8 cellular contexts compared by ENCODE assay signal in genomic region chr11:68840661-68841653, GRCh38. TPM values are rescaled to one million over a fixed set of nuclear protein-coding genes. Genes with fewer than 3 reads are reported as not detected.
DNase-seq lines count a peak whose midpoint lies in the region; ATAC-seq, FAIRE-seq and TF ChIP-seq lines count a peak whose summit lies in the region.

No MANE protein-coding gene starts in this region.

- peaks cover 18% of the 10 kb centered on the region for H3K4me1 Mint-ChIP-seq in MCF 10A (ENCODE audit: insufficient read depth, unreplicated experiment)
- H3K4me1 Mint-ChIP-seq in stimulated activated effector memory CD8-positive, alpha-beta T cell treated with anti-CD3 and anti-CD28 coated beads, Interleukin-12 subunit alpha, Interleukin-12 subunit beta, amount 100 ng/mL, for 72 hours: peaks cover 51% of the 10 kb centered on the region

- H3K4me3 Mint-ChIP-seq in MCF 10A (ENCODE audit: unreplicated experiment): peak overlapping the region; percentile 73
- peak overlapping the region; percentile 77 for H3K4me3 Mint-ChIP-seq in stimulated activated effector memory CD8-positive, alpha-beta T cell treated with anti-CD3 and anti-CD28 coated beads, Interleukin-12 subunit alpha, Interleukin-12 subunit beta, amount 100 ng/mL, for 72 hours

- H3K9me3 ChIP-seq in kidney (ENCODE audit: control insufficient read depth in 1 of 2, low read length in 2 of 2): no peaks in the 10 kb centered on the region

- H3K36me3 Mint-ChIP-seq in MCF 10A (ENCODE audit: insufficient read depth, unreplicated experiment): peaks cover 6% of the 10 kb centered on the region
- peaks cover 18% of the 10 kb centered on the region for H3K36me3 Mint-ChIP-seq in stimulated activated effector memory CD8-positive, alpha-beta T cell treated with anti-CD3 and anti-CD28 coated beads, Interleukin-12 subunit alpha, Interleukin-12 subunit beta, amount 100 ng/mL, for 72 hours

- peak; percentile 8 to 15 for DNase-seq in stimulated activated CD4-positive, alpha-beta T cell treated with anti-CD3 and anti-CD28 coated beads, Interleukin-2, amount 100 ng/mL, for 48 hours
- no peak for DNase-seq in stimulated activated CD4-positive, alpha-beta T cell treated with anti-CD3 and anti-CD28 coated beads, Interleukin-12 subunit alpha, Interleukin-12 subunit beta, amount 100 ng/mL, for 4 hours
- DNase-seq in RPMI8226 (peak; percentile 74), MCF 10A (ENCODE audit: unreplicated experiment) (peak; percentile 50), kidney (peak; percentile 89), urothelium cell line (ENCODE audit: low spot score) (no peak)
- peak in 1 of 2 donors; percentile 68 for DNase-seq in stimulated activated effector memory CD8-positive, alpha-beta T cell treated with anti-CD3 and anti-CD28 coated beads, Interleukin-12 subunit alpha, Interleukin-12 subunit beta, amount 100 ng/mL, for 72 hours (ENCODE audit: low spot score in 2 of 2)

- no peak for TF ChIP-seq CTCF in MCF 10A (IDR thresholded peaks at IDR 0.05; ENCODE audit: unreplicated experiment)
- TF ChIP-seq CTCF in kidney (IDR thresholded peaks at IDR 0.05; ENCODE audit: borderline replicate concordance, extremely low read depth, insufficient read depth): no peak

- peak overlapping the region; percentile 99 to 100 for H3K27ac ChIP-seq in kidney (ENCODE audit: low read depth in 2 of 2, low read length in 2 of 2)

- ATAC-seq in stimulated activated effector memory CD8-positive, alpha-beta T cell treated with anti-CD3 and anti-CD28 coated beads, Interleukin-12 subunit alpha, Interleukin-12 subunit beta, amount 100 ng/mL, for 72 hours: no peak
- no peak for ATAC-seq in GM21447 (IDR thresholded peaks at IDR 0.05; ENCODE audit: unreplicated experiment)

- POLR2A ChIA-PET in MCF 10A (lab: Yijun Ruan, JAX): interaction anchor here (0.5 to 1.3 kb wide), 5 partner anchors 16 to 803 kb away, joined by 3 to 5 read pairs (median 3); no protein-coding TSS in a partner anchor

- CTCF ChIA-PET in MCF 10A (lab: Yijun Ruan, JAX): no interaction called here

- H3K9me3 Mint-ChIP-seq in MCF 10A (ENCODE audit: unreplicated experiment): no peaks in the 10 kb centered on the region
- no peaks in the 10 kb centered on the region for H3K9me3 Mint-ChIP-seq in stimulated activated effector memory CD8-positive, alpha-beta T cell treated with anti-CD3 and anti-CD28 coated beads, Interleukin-12 subunit alpha, Interleukin-12 subunit beta, amount 100 ng/mL, for 72 hours

- BruUV-seq in MCF 10A (replicated peaks; lab: Mats Ljungman, UMichigan): no TSS peak

- H3K27ac Mint-ChIP-seq in MCF 10A (ENCODE audit: low read depth, unreplicated experiment): no peak overlapping the region
- no peak overlapping the region for H3K27ac Mint-ChIP-seq in stimulated activated effector memory CD8-positive, alpha-beta T cell treated with anti-CD3 and anti-CD28 coated beads, Interleukin-12 subunit alpha, Interleukin-12 subunit beta, amount 100 ng/mL, for 72 hours

- FAIRE-seq in kidney (lab: Jason Lieb, UNC) (no peak), urothelium cell line (lab: Jason Lieb, UNC) (no peak)

- no peaks in the 10 kb centered on the region for H3K27me3 Mint-ChIP-seq in MCF 10A (ENCODE audit: insufficient read depth, unreplicated experiment)

- no peaks in the 10 kb centered on the region for H3K36me3 ChIP-seq in kidney (ENCODE audit: control insufficient read depth in 1 of 2, insufficient read depth in 2 of 2, low read length in 2 of 2)

- peak overlapping the region; percentile 93 to 95 for H3K9ac ChIP-seq in kidney (ENCODE audit: low read length in 2 of 2)

- H3K4me3 ChIP-seq in kidney (ENCODE audit: low read length in 2 of 2): peak overlapping the region; percentile 59 to 68

- intact Hi-C loops in MCF 10A (cut with micrococcal nuclease) (loop anchor here (10.0 kb wide), 1 partner anchor 244 kb away; no protein-coding TSS in a partner anchor), kidney (cut with DNase I) (no loop called here)

- H3K4me1 ChIP-seq in kidney (ENCODE audit: control insufficient read depth in 1 of 2, insufficient read depth in 1 of 2, low read depth in 1 of 2, low read length in 2 of 2): peaks cover 32 to 44% of the 10 kb centered on the region in 2 donors

RNA-seq across cellular contexts. Expression of gene CPT1A, which starts 0.8 kb away (rescaled TPM):
- total RNA-seq in MCF 10A (2022) (31.8 and 34.0 TPM in 2 replicates), kidney (61.5 TPM)
- 51.3 TPM for polyA plus RNA-seq in kidney (ENCODE audit: insufficient read depth, low read depth, low replicate concordance)

Comparison
In these comparisons a context has a peak if more than half of its experiments do, and no peak if none do; other contexts are left out.
1. DNase-seq: peak in stimulated activated CD4-positive, alpha-beta T cell treated with anti-CD3 and anti-CD28 coated beads, Interleukin-2, amount 100 ng/mL, for 48 hours (2 of 2), RPMI8226 (single experiment), MCF 10A (single experiment) and kidney (single experiment); none in stimulated activated CD4-positive, alpha-beta T cell treated with anti-CD3 and anti-CD28 coated beads, Interleukin-12 subunit alpha, Interleukin-12 subunit beta, amount 100 ng/mL, for 4 hours (single experiment) and urothelium cell line (single experiment).